ENCODE assay signal across 8 cellular contexts in genomic region chr2:11342561-11343343, GRCh38. TPM values are rescaled to one million over a fixed set of nuclear protein-coding genes. Genes with fewer than 3 reads are reported as not detected.
A peak's percentile ranks its signal among the peaks of the same experiment; 100 is the strongest.
DNase-seq lines count a peak whose midpoint lies in the region; ATAC-seq and TF ChIP-seq lines count a peak whose summit lies in the region.

No MANE protein-coding gene starts in this region.

- H3K4me1 ChIP-seq in HUES48 (ENCODE audit: control insufficient read depth, insufficient read depth, low read length) (peaks cover 22% of the 10 kb centered on the region), psoas muscle (peaks cover 30% of the 10 kb centered on the region)

- DNase-seq in DMS53 (lab: John Stamatoyannopoulos, UW) (peak; percentile 75), glomerular visceral epithelial cell (ENCODE audit: extremely low spot score) (peak; percentile 58), psoas muscle (no peak), hippocampal formation (lab: John Stamatoyannopoulos, UW) (no peak)

- H3K36me3 ChIP-seq in HUES48 (ENCODE audit: control insufficient read depth, insufficient read depth, low read length) = no peaks in the 10 kb centered on the region
- H3K36me3 ChIP-seq in psoas muscle (ENCODE audit: insufficient read depth in 1 of 2, low read depth in 1 of 2) = no peaks in the 10 kb centered on the region

- peak; percentile 26 to 53 (median 34) for ATAC-seq in psoas muscle
- ATAC-seq in GM21528 (IDR thresholded peaks at IDR 0.05; ENCODE audit: low FRiP score, unreplicated experiment) = no peak
- no peak for ATAC-seq in HG02970 (IDR thresholded peaks at IDR 0.05; ENCODE audit: low FRiP score, unreplicated experiment)

- TF ChIP-seq CTCF in WI38 (IDR thresholded peaks at IDR 0.05; ENCODE audit: low read depth, low read length) (no peak), psoas muscle (IDR thresholded peaks at IDR 0.05) (no peak)

- intact Hi-C loops in psoas muscle (cut with DNase I) = loop anchor here (2.0 to 5.0 kb wide), 5 partner anchors 55 to 108 kb away; no protein-coding TSS in a partner anchor

- H3K27me3 ChIP-seq in HUES48 (ENCODE audit: control insufficient read depth, insufficient read depth, low read length) (no peaks in the 10 kb centered on the region), psoas muscle (ENCODE audit: insufficient read depth in 3 of 3, low read length in 2 of 3) (no peaks in the 10 kb centered on the region)

- 1 to 2% (median 1%) methylated on average over 13 of the region's 13 CpGs for WGBS in psoas muscle, 3 donors

- H3K9me3 ChIP-seq in HUES48 (ENCODE audit: control insufficient read depth, insufficient read depth, low read length) = no peaks in the 10 kb centered on the region
- H3K9me3 ChIP-seq in psoas muscle = no peaks in the 10 kb centered on the region

- peak overlapping the region; percentile 7 for H3K27ac ChIP-seq in HUES48 (ENCODE audit: low read depth, low read length)
- H3K27ac ChIP-seq in psoas muscle = peak overlapping the region; percentile 98

- H3K4me3 ChIP-seq in HUES48 (ENCODE audit: low read depth, low read length) = peak overlapping the region; percentile 89
- peak overlapping the region; percentile 95 for H3K4me3 ChIP-seq in WI38 (ENCODE audit: low read depth, low read length)
- peak overlapping the region; percentile 96 for H3K4me3 ChIP-seq in psoas muscle

- H3K9ac ChIP-seq in HUES48 (ENCODE audit: low read depth, low read length) = no peak overlapping the region

RNA-seq across cellular contexts. Expression of gene ROCK2, which starts 1.7 kb away (rescaled TPM):
- total RNA-seq in psoas muscle = 10 to 100 TPM; 59.9 to 80.1 (median 62.4) TPM
- polyA plus RNA-seq in psoas muscle = 10 to 100 TPM; 12.1 to 84.4 (median 25.8) TPM

Comparison
In these comparisons a context has a peak if more than half of its experiments do, and no peak if none do; other contexts are left out.
1. DNase-seq: peak in DMS53 (single experiment) and glomerular visceral epithelial cell (single experiment); none in psoas muscle (0 of 2) and hippocampal formation (0 of 2).
2. ATAC-seq: peak in psoas muscle (4 of 4); none in GM21528 (single experiment) and HG02970 (single experiment).
3. Peak in every context shown above with its lines, with median percentiles within 50 percentile points of each other: H3K4me3 ChIP-seq.